Comparison of ENCODE assay signal across 8 cellular contexts in the genomic region with DNA sequence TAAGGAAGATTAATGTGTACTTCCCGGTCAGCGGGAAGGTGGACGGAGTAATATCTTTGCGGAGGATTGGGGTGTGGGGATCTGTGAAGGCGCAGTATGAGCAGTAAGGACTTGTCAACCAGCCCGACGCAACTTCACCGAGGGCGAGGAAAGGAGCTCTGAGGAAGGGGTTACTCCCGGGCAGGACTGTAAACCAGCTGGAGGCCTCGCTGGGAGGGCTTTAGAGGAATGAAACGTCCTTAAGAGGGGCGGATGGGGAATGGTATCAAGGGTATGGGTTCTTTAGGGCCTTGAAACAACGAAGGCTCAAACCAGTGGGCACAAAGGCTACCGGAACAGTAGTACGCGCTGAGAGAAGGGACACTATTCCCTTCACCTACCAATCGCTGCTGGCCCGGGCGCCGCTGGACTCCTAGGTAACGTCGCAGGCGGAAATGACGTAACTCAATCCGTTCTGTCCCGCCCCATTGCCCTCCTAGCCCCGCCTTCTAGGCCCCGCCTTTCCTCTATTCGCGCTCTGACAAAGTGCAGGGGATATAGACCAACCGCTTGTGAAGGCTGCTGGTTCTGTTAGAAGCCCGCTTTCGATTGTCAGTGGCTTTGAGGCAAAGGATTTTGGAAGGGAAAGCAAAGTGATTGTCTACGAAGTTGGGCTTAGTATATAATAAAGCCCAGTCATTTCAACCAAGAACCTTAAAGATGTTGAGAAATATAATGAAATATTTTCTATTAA. TPM values are rescaled to one million over a fixed set of nuclear protein-coding genes. Genes with fewer than 3 reads are reported as not detected.
A peak's percentile ranks its signal among the peaks of the same experiment; 100 is the strongest.
DNase-seq lines count a peak whose midpoint lies in the region; ATAC-seq, FAIRE-seq and TF ChIP-seq lines count a peak whose summit lies in the region.

A gene with protein sequence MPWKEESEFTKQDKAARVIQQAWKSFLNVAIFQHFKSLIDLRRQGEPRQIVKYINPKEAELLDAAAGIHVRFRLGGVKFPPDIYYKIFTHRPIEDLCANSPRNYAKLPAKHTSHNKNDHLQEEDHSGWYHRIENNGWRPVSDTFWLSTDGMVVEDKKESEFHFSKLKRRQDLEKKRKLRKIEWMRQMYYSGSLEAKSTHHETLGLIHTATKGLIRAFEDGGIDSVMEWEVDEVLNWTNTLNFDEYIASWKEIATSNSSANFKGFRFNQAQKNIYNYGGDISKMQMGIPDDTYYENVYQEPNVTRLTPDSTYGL (minus strand): TSS at position 439 of the 733 bp plus-strand sequence. CDS start 5,970 bp downstream, outside the sequence.

- peaks cover 9% of the 10 kb centered on the region for H3K4me1 ChIP-seq in CD4-positive, CD25-positive, alpha-beta regulatory T cell (ENCODE audit: control insufficient read depth, insufficient read depth, low read length, poor library complexity, severe bottlenecking)
- peaks cover 14% of the 10 kb centered on the region for H3K4me1 ChIP-seq in HepG2 (ENCODE audit: insufficient read depth, low read length)

- H3K4me2 ChIP-seq in HepG2 (ENCODE audit: low read depth, low read length): peak within 1 kb of the TSS; percentile 75

- H3K27ac ChIP-seq in CD4-positive, CD25-positive, alpha-beta regulatory T cell (ENCODE audit: insufficient read depth, low read length, poor library complexity, severe bottlenecking): peak within 1 kb of the TSS; percentile 98
- peak within 1 kb of the TSS; percentile 99 for H3K27ac ChIP-seq in HepG2 (ENCODE audit: extremely low read length, insufficient read depth, low read length)

- peaks cover 4% of the 10 kb centered on the region for H3K36me3 Mint-ChIP-seq in CD4-positive, CD25-positive, alpha-beta regulatory T cell

- H3K9me3 Mint-ChIP-seq in CD4-positive, CD25-positive, alpha-beta regulatory T cell: no peaks in the 10 kb centered on the region

- intact Hi-C loops in HepG2 (cut with micrococcal nuclease; ENCODE audit: unreplicated experiment): loop anchor here (1.0 kb wide), 1 partner anchor 30 kb away; no protein-coding TSS in a partner anchor

- H3K27ac Mint-ChIP-seq in CD4-positive, CD25-positive, alpha-beta regulatory T cell: peak within 1 kb of the TSS; percentile 98 to 100 (median 99)

- H2AFZ ChIP-seq in HepG2 (ENCODE audit: low read length): peak within 1 kb of the TSS; percentile 69

- POLR2A ChIA-PET in HepG2 (lab: Yijun Ruan, JAX): interaction anchor here (1.5 kb wide), 1 partner anchor 31 kb away, joined by 5 read pairs; a partner anchor contains a TSS

- no peaks in the 10 kb centered on the region for H3K79me2 ChIP-seq in HepG2 (ENCODE audit: insufficient read depth, low read length)

- in situ Hi-C loops in HepG2 (cut with HindIII; ENCODE audit: extremely low pct_ligation_motif_present, low pct_unique_long_range_greater_than_20kb): no loop called here

- peak within 1 kb of the TSS; percentile 97 for H3K9ac ChIP-seq in HepG2 (ENCODE audit: insufficient read depth, low read depth, low read length)

- H3K4me3 ChIP-seq in CD4-positive, CD25-positive, alpha-beta regulatory T cell (ENCODE audit: low read depth, low read length): peak within 1 kb of the TSS; percentile 96
- H3K4me3 ChIP-seq in HepG2 (replicated peaks in 1 of 3; ENCODE audit: insufficient read depth in 1 of 3, low read depth in 2 of 3, low read length in 3 of 3): peak within 1 kb of the TSS; percentile 66 to 82 (median 81)

- WGBS in HepG2 (ENCODE audit: low lambda C conversion rate): under 1% methylated on average over 28 of the region's 35 CpGs

- no TSS peak for BruUV-seq in HepG2 (replicated peaks; lab: Mats Ljungman, UMichigan)

- no peaks in the 10 kb centered on the region for H3K27me3 ChIP-seq in CD4-positive, CD25-positive, alpha-beta regulatory T cell (ENCODE audit: control insufficient read depth, insufficient read depth, low read length)
- no peaks in the 10 kb centered on the region; a peak in 1 of 5 replicates for H3K27me3 ChIP-seq in HepG2 (ENCODE audit: control insufficient read depth in 1 of 2, insufficient read depth in 2 of 2, low read length in 2 of 2)

- peak; percentile 98 to 99 for TF ChIP-seq POLR2A in HepG2 (IDR thresholded peaks at IDR 0.05; ENCODE audit: insufficient read depth in 1 of 2, low read depth in 2 of 2, low read length in 2 of 2)

- peak; percentile 97 for FAIRE-seq in HepG2 (lab: Jason Lieb, UNC)

- peak; percentile 90 to 98 (median 97) for DNase-seq in CD4-positive, CD25-positive, alpha-beta regulatory T cell
- DNase-seq in NCI-H774 (lab: John Stamatoyannopoulos, UW) (peak; percentile 97), dermis microvascular lymphatic vessel endothelial cell (ENCODE audit: low read depth in 2 of 2) (peak; percentile 96 to 99), HepG2 (ENCODE audit: low spot score) (peak; percentile 93)
- DNase-seq in activated CD4-positive, alpha-beta T cell treated with anti-CD3 and anti-CD28 coated beads, Interleukin-2, amount 50 U/mL, for 48 hours: peak; percentile 95 to 97
- DNase-seq in stimulated activated CD4-positive, alpha-beta T cell treated with anti-CD3 and anti-CD28 coated beads, Interleukin-2, amount 100 ng/mL, for 48 hours: peak; percentile 90 to 91

- H3K4me3 Mint-ChIP-seq in CD4-positive, CD25-positive, alpha-beta regulatory T cell: peak within 1 kb of the TSS; percentile 96 to 99 (median 98)

- TF ChIP-seq RAD21 in HepG2 (CRISPR knock-in tag; IDR thresholded peaks at IDR 0.05): no peak

- H3K36me3 ChIP-seq in CD4-positive, CD25-positive, alpha-beta regulatory T cell (ENCODE audit: control insufficient read depth, insufficient read depth, low read length): no peaks in the 10 kb centered on the region
- no peaks in the 10 kb centered on the region for H3K36me3 ChIP-seq in HepG2 (replicated peaks in 1 of 2; ENCODE audit: control insufficient read depth in 1 of 2, insufficient read depth in 2 of 2, low read length in 2 of 2)

- no peak for TF ChIP-seq CTCF in HepG2 (CRISPR knock-in tag; IDR thresholded peaks at IDR 0.05)

- no peaks in the 10 kb centered on the region for H3K27me3 Mint-ChIP-seq in CD4-positive, CD25-positive, alpha-beta regulatory T cell

- no peaks in the 10 kb centered on the region for H4K20me1 ChIP-seq in HepG2 (ENCODE audit: insufficient read depth, low read length)

- TF ChIP-seq EP300 in HepG2 (IDR thresholded peaks at IDR 0.05; ENCODE audit: low read depth in 2 of 2, low read length in 2 of 2): no peak
- no peak for TF ChIP-seq EP300 in HepG2 (CRISPR knock-in tag; IDR thresholded peaks at IDR 0.05; ENCODE audit: borderline replicate concordance)

- CTCF ChIA-PET in HepG2 (lab: Yijun Ruan, JAX; ENCODE audit: low intra/inter-chr PET ratio, low total read pairs): no interaction called here

- peak; percentile 97 to 98 for ATAC-seq in CD4-positive, CD25-positive, alpha-beta regulatory T cell (ENCODE audit: low read depth in 2 of 2)
- ATAC-seq in GM19438 (IDR thresholded peaks at IDR 0.05; ENCODE audit: low read depth, unreplicated experiment): peak; percentile 99
- peak; percentile 99 for ATAC-seq in HG03571 (IDR thresholded peaks at IDR 0.05; ENCODE audit: unreplicated experiment)
- peak; percentile 99 for ATAC-seq in HepG2

- no peaks in the 10 kb centered on the region for H3K9me3 ChIP-seq in CD4-positive, CD25-positive, alpha-beta regulatory T cell (ENCODE audit: control insufficient read depth in 2 of 2, low read length in 2 of 2)
- no peaks in the 10 kb centered on the region for H3K9me3 ChIP-seq in HepG2 (ENCODE audit: low read length)

- H3K4me1 Mint-ChIP-seq in CD4-positive, CD25-positive, alpha-beta regulatory T cell: peaks cover 0 to 21% (median 10%) of the 10 kb centered on the region in 4 donors

TF ChIP-seq in HepG2, 621 proteins besides CTCF, POLR2A, EP300 and RAD21 (continues in another document):
- TF ChIP-seq PHF8 (CRISPR knock-in tag; IDR thresholded peaks at IDR 0.05): peak; percentile 88
- no peak for TF ChIP-seq HNRNPUL1 (IDR thresholded peaks at IDR 0.05; ENCODE audit: low read depth, low read length)
- no peak for TF ChIP-seq HCFC1 (IDR thresholded peaks at IDR 0.05; ENCODE audit: low read depth, low read length)
- TF ChIP-seq CEBPG (CRISPR knock-in tag; IDR thresholded peaks at IDR 0.05): peak; percentile 61; the same call in 1 of the 2 replicates
- TF ChIP-seq ZEB1 (IDR thresholded peaks at IDR 0.05; ENCODE audit: insufficient replicate concordance, low read depth): no peak
- peak; percentile 26; the same call in 1 of the 2 replicates for TF ChIP-seq ZNF775 (CRISPR knock-in tag; IDR thresholded peaks at IDR 0.05; ENCODE audit: borderline replicate concordance)
- TF ChIP-seq NR2F2 (IDR thresholded peaks at IDR 0.05; ENCODE audit: borderline replicate concordance, low read depth): no peak
- 0 out of 2 replicates have a peak, but pooled peaks have one; percentile 29 for TF ChIP-seq ZNF546 (CRISPR knock-in tag; conservative IDR thresholded peaks at IDR 0.05)
- TF ChIP-seq ZBTB7B (CRISPR knock-in tag; IDR thresholded peaks at IDR 0.05): no peak

RNA-seq across cellular contexts. Expression of the gene that starts here (rescaled TPM):
- 0.37 TPM for total RNA-seq in CD4-positive, CD25-positive, alpha-beta regulatory T cell
- polyA plus RNA-seq in CD4-positive, CD25-positive, alpha-beta regulatory T cell: 1 to 10 TPM in 1 of 4 donors, under 1 TPM in 3; 0.55 to 1.4 (median 0.62) TPM
- not detected in 2 replicates for total RNA-seq in dermis microvascular lymphatic vessel endothelial cell
- total RNA-seq in HepG2 (2016; rRNA removed; fragmentation: Illumina TruSeq; extraction: Trizol): 0.34 and 0.42 TPM in 2 replicates
- 0.30 TPM in 1 of 2 replicates, not detected in the other for total RNA-seq in HepG2 (2016; cell fraction: cytosol; rRNA removed; fragmentation: Illumina TruSeq; extraction: Trizol; ENCODE audit: low read depth)
- total RNA-seq in HepG2 (2016; cell fraction: insoluble cytoplasmic fraction; rRNA removed; fragmentation: Illumina TruSeq; extraction: Trizol): 0.24 and 0.35 TPM in 2 replicates
- 0.31 TPM in 1 of 2 replicates, not detected in the other for total RNA-seq in HepG2 (2016; cell fraction: membrane; rRNA removed; fragmentation: Illumina TruSeq; extraction: Trizol)
- 0.38 and 0.47 TPM in 2 replicates for total RNA-seq in HepG2 (2016; cell fraction: nucleus; rRNA removed; fragmentation: Illumina TruSeq; extraction: Trizol)
- 0.38 TPM in 1 of 2 replicates, not detected in the other for polyA plus RNA-seq in HepG2 (2011; rRNA removed)
- 0.14 TPM in 1 of 2 replicates, not detected in the other for polyA plus RNA-seq in HepG2 (2011; cell fraction: cytosol; rRNA removed)
- 0.21 TPM in 1 of 2 replicates, not detected in the other for polyA plus RNA-seq in HepG2 (2011; cell fraction: nucleus; rRNA removed)
- polyA plus RNA-seq in HepG2 (2012): 0.23 and 0.91 TPM in 2 replicates
- polyA plus RNA-seq in HepG2 (2016; cell fraction: cytosol; fragmentation: Illumina TruSeq; extraction: Trizol; ENCODE audit: low read depth): not detected in 2 replicates
- polyA plus RNA-seq in HepG2 (2016; cell fraction: insoluble cytoplasmic fraction; fragmentation: Illumina TruSeq; extraction: Trizol; ENCODE audit: low read depth): 0.42 TPM in 1 of 2 replicates, not detected in the other
- polyA plus RNA-seq in HepG2 (2016; cell fraction: membrane; fragmentation: Illumina TruSeq; extraction: Trizol; ENCODE audit: low read depth): not detected in 2 replicates
- polyA plus RNA-seq in HepG2 (2016; cell fraction: nucleus; fragmentation: Illumina TruSeq; extraction: Trizol; ENCODE audit: insufficient read depth, low read depth): not detected in 2 replicates
- polyA minus RNA-seq in HepG2 (2011; rRNA and poly(A)+ RNA removed; ENCODE audit: low replicate concordance): 0.07 TPM in 1 of 2 replicates, not detected in the other
- polyA minus RNA-seq in HepG2 (2011; cell fraction: cytosol; rRNA and poly(A)+ RNA removed): not detected in 2 replicates
- polyA minus RNA-seq in HepG2 (2011; cell fraction: nucleus; rRNA and poly(A)+ RNA removed): 0.62 and 2.7 TPM in 2 replicates

Comparison
In these comparisons a context has a peak if more than half of its experiments do, and no peak if none do; other contexts are left out.
1. Peak in every context shown above with its lines: DNase-seq, ATAC-seq, H3K4me3 ChIP-seq and H3K27ac ChIP-seq.
2. Peak in DNase-seq in dermis microvascular lymphatic vessel endothelial cell; RNA of the gene not detected or under 1 TPM.